ENCODE assay signal across 11 cellular contexts in genomic region chr10:100100651-100101525, GRCh38. TPM values are rescaled to one million over a fixed set of nuclear protein-coding genes. Genes with fewer than 3 reads are reported as not detected.
DNase-seq lines count a peak whose midpoint lies in the region; ATAC-seq, FAIRE-seq and TF ChIP-seq lines count a peak whose summit lies in the region.
"Had no signal": no experiment of that assay in that cellular context is flagged by ENCODE, and none has a peak within 500 bp of the region (broad histone marks: within the 10 kb centered on the region; RNA-seq: fewer than 3 reads in every experiment).

No MANE protein-coding gene starts in this region.

- H3K9me3 Mint-ChIP-seq in CD4-positive, alpha-beta T cell: no peaks in the 10 kb centered on the region
- peaks cover 0 to 7% (median 2%) of the 10 kb centered on the region in 5 donors for H3K9me3 Mint-ChIP-seq in CD8-positive, alpha-beta memory T cell

- peaks cover 54% of the 10 kb centered on the region for H3K27me3 Mint-ChIP-seq in T-helper 17 cell
- peaks cover 48% of the 10 kb centered on the region for H3K27me3 Mint-ChIP-seq in CD4-positive, alpha-beta T cell
- peaks cover 19 to 59% of the 10 kb centered on the region in 2 donors for H3K27me3 Mint-ChIP-seq in CD8-positive, alpha-beta memory T cell

- no peaks in the 10 kb centered on the region for H3K9me2 ChIP-seq in Loucy (replicated peaks; ENCODE audit: low read depth, low read length)

- DNase-seq in GM06990 (ENCODE audit: extremely low read depth, insufficient read length): no peak
- DNase-seq in K562 (ENCODE audit: extremely low read depth in 1 of 4, low spot score in 3 of 4): no peak
- peak; percentile 56 for DNase-seq in myocyte (ENCODE audit: low read depth)
- no peak for DNase-seq in T-helper 17 cell
- DNase-seq in CD4-positive, alpha-beta T cell: no peak
- no peak for DNase-seq in CD8-positive, alpha-beta memory T cell
- DNase-seq: activated T-cell treated with anti-CD3 and anti-CD28 coated beads, Interleukin-2, amount 50 U/mL, for 48 hours; NK-92 treated with Interleukin-12 subunit alpha and Interleukin-12 subunit beta, amount 100 ng/mL, for 24 hours had no signal

- H3K4me3 ChIP-seq in GM06990 (replicated peaks; ENCODE audit: low read depth, low read length) (no peak overlapping the region), Loucy (ENCODE audit: low read length, poor library complexity, severe bottlenecking) (no peak overlapping the region), K562 (no peak overlapping the region)
- H3K4me3 ChIP-seq in CD8-positive, alpha-beta memory T cell (ENCODE audit: low read length): no peak overlapping the region

- 0% methylated on average over 7 of the region's 7 CpGs for WGBS in K562 (ENCODE audit: insufficient coverage, low coverage, missing lambda C conversion rate)

- BruUV-seq in K562 (replicated peaks; lab: Mats Ljungman, UMichigan): no TSS peak

- H3F3A ChIP-seq in Loucy (ENCODE audit: low read depth): no peaks in the 10 kb centered on the region

- H3K4me1 Mint-ChIP-seq in T-helper 17 cell: no peaks in the 10 kb centered on the region
- H3K4me1 Mint-ChIP-seq in CD4-positive, alpha-beta T cell (ENCODE audit: low read depth): no peaks in the 10 kb centered on the region
- H3K4me1 Mint-ChIP-seq in CD8-positive, alpha-beta memory T cell: no peaks in the 10 kb centered on the region

- no peak overlapping the region for H3K27ac Mint-ChIP-seq in T-helper 17 cell
- H3K27ac Mint-ChIP-seq in CD4-positive, alpha-beta T cell: no peak overlapping the region
- H3K27ac Mint-ChIP-seq in CD8-positive, alpha-beta memory T cell: peak overlapping the region in 1 of 8 donors; percentile 0

- FAIRE-seq in K562 (lab: Jason Lieb, UNC): no peak

- TF ChIP-seq CTCF in GM06990 (IDR thresholded peaks at IDR 0.05; ENCODE audit: insufficient read depth, low read length, poor library complexity, severe bottlenecking) (peak; percentile 37), Loucy (conservative IDR thresholded peaks at IDR 0.05; ENCODE audit: low read length) (peak; percentile 42), K562 (IDR thresholded peaks at IDR 0.05 in 2 of 3, conservative IDR thresholded peaks at IDR 0.05 in 1 of 3; ENCODE audit: insufficient read depth in 2 of 3, low read depth in 1 of 3, low read length in 3 of 3) (peak; percentile 4 to 48 (median 20); a peak in 2 of 6 replicates)
- no peak for TF ChIP-seq CTCF in CD4-positive, alpha-beta T cell (IDR thresholded peaks at IDR 0.05)

- no peaks in the 10 kb centered on the region for H4K20me1 ChIP-seq in Loucy (ENCODE audit: insufficient read depth, low read length, poor library complexity, severe bottlenecking)
- H4K20me1 ChIP-seq in K562 (replicated peaks; ENCODE audit: control insufficient read depth, insufficient read depth, low read length): no peaks in the 10 kb centered on the region

- H3K4me1 ChIP-seq in Loucy (ENCODE audit: insufficient read depth, low read length, poor library complexity, severe bottlenecking): no peaks in the 10 kb centered on the region
- no peaks in the 10 kb centered on the region for H3K4me1 ChIP-seq in K562 (replicated peaks in 1 of 2; ENCODE audit: control insufficient read depth in 2 of 2, insufficient read depth in 2 of 2, low read length in 2 of 2)
- H3K4me1 ChIP-seq in CD8-positive, alpha-beta memory T cell (ENCODE audit: insufficient read depth, low read length): no peaks in the 10 kb centered on the region

- H3K4me3 Mint-ChIP-seq in T-helper 17 cell: no peak overlapping the region
- H3K4me3 Mint-ChIP-seq in CD4-positive, alpha-beta T cell: no peak overlapping the region
- no peak overlapping the region for H3K4me3 Mint-ChIP-seq in CD8-positive, alpha-beta memory T cell

- no peak for TF ChIP-seq POLR2A in K562 (conservative IDR thresholded peaks at IDR 0.05)

- ATAC-seq in K562 (no peak), HG03108 (IDR thresholded peaks at IDR 0.05; ENCODE audit: unreplicated experiment) (no peak), T-helper 17 cell (no peak)
- ATAC-seq in CD4-positive, alpha-beta T cell (ENCODE audit: poor library complexity): no peak

- peak; percentile 43 to 64; a peak in 3 of 4 replicates for TF ChIP-seq RAD21 in K562 (CRISPR knock-in tag; conservative IDR thresholded peaks at IDR 0.05 in 1 of 2, IDR thresholded peaks at IDR 0.05 in 1 of 2)

- H3K27me3 ChIP-seq in GM06990 (replicated peaks; ENCODE audit: control insufficient read depth, insufficient read depth, low read length) (no peaks in the 10 kb centered on the region; the same call in 1 of the 2 replicates), Loucy (ENCODE audit: insufficient read depth, low read length, poor library complexity, severe bottlenecking) (no peaks in the 10 kb centered on the region), K562 (ENCODE audit: control insufficient read depth in 2 of 2, insufficient read depth in 2 of 2, low read length in 2 of 2) (peaks cover 0 to 13% of the 10 kb centered on the region in 2 experiments; a peak in 4 of 5 replicates)
- H3K27me3 ChIP-seq in CD4-positive, alpha-beta T cell (ENCODE audit: control insufficient read depth, insufficient read depth, low read length): peaks cover 9% of the 10 kb centered on the region
- no peaks in the 10 kb centered on the region for H3K27me3 ChIP-seq in CD8-positive, alpha-beta memory T cell (ENCODE audit: insufficient read depth, low read length, poor library complexity, severe bottlenecking)

- POLR2A ChIA-PET in K562 (lab: Yijun Ruan, JAX): no interaction called here
- POLR2A ChIA-PET in CD4-positive, alpha-beta T cell (lab: Charles Lee): no interaction called here
- POLR2A ChIA-PET in CD8-positive, alpha-beta memory T cell (lab: Charles Lee): no interaction called here

- H3K4me2 ChIP-seq in Loucy (ENCODE audit: low read depth, low read length, poor library complexity, severe bottlenecking) (no peak overlapping the region), K562 (ENCODE audit: insufficient read depth, low read length) (no peak overlapping the region)

- no peaks in the 10 kb centered on the region for H3K36me3 Mint-ChIP-seq in T-helper 17 cell (ENCODE audit: low read depth)
- H3K36me3 Mint-ChIP-seq in CD4-positive, alpha-beta T cell (ENCODE audit: low read depth): no peaks in the 10 kb centered on the region
- no peaks in the 10 kb centered on the region for H3K36me3 Mint-ChIP-seq in CD8-positive, alpha-beta memory T cell

- H3K27ac ChIP-seq in K562 (ENCODE audit: extremely low read depth, low read depth, low read length): no peak overlapping the region
- H3K27ac ChIP-seq in CD4-positive, alpha-beta T cell (ENCODE audit: low read depth, low read length): no peak overlapping the region
- H3K27ac ChIP-seq in CD8-positive, alpha-beta memory T cell (ENCODE audit: low read depth, low read length): no peak overlapping the region
- H3K27ac ChIP-seq: neutrophil had no signal

- intact Hi-C loops in K562 (cut with micrococcal nuclease): no loop called here
- intact Hi-C loops in CD4-positive, alpha-beta T cell (cut with DNase I, micrococcal nuclease): no loop called here

- H3K79me2 ChIP-seq in Loucy (ENCODE audit: insufficient read depth, low read length): no peaks in the 10 kb centered on the region
- H3K79me2 ChIP-seq in K562 (ENCODE audit: control insufficient read depth, insufficient read depth, low read length): no peaks in the 10 kb centered on the region

- in situ Hi-C loops in K562 (cut with MboI): no loop called here

- TF ChIP-seq EP300 in K562 (IDR thresholded peaks at IDR 0.05; ENCODE audit: low read length): no peak

- no peak overlapping the region for H3K9ac ChIP-seq in Loucy (ENCODE audit: low read depth, low read length, poor library complexity, severe bottlenecking)
- H3K9ac ChIP-seq in K562 (ENCODE audit: insufficient read depth in 1 of 2, low read depth in 2 of 2, low read length in 2 of 2): no peak overlapping the region

- H3K36me3 ChIP-seq in GM06990 (ENCODE audit: control insufficient read depth, insufficient read depth, low read length) (no peaks in the 10 kb centered on the region), Loucy (ENCODE audit: insufficient read depth, low read length) (no peaks in the 10 kb centered on the region), K562 (ENCODE audit: control insufficient read depth, insufficient read depth, low read length) (no peaks in the 10 kb centered on the region)
- H3K36me3 ChIP-seq in CD8-positive, alpha-beta memory T cell (ENCODE audit: insufficient read depth, low read length): no peaks in the 10 kb centered on the region
- H3K36me3 ChIP-seq: neutrophil had no signal

- CTCF ChIA-PET in K562 (lab: Yijun Ruan, JAX; ENCODE audit: low intra/inter-chr PET ratio): interaction anchor here (0.6 to 0.7 kb wide), 2 partner anchors 254 to 598 kb away, joined by 3 to 5 read pairs; no protein-coding TSS in a partner anchor
- CTCF ChIA-PET in CD4-positive, alpha-beta T cell (lab: Charles Lee): no interaction called here
- CTCF ChIA-PET in CD8-positive, alpha-beta memory T cell (lab: Charles Lee): no interaction called here

- no peaks in the 10 kb centered on the region for H3K9me1 ChIP-seq in K562 (ENCODE audit: control insufficient read depth, insufficient read depth, low read length)

- no peak overlapping the region for H2AFZ ChIP-seq in Loucy (ENCODE audit: low read length)
- no peak overlapping the region for H2AFZ ChIP-seq in K562 (ENCODE audit: low read depth, low read length)

- no peaks in the 10 kb centered on the region for H3K9me3 ChIP-seq in Loucy (ENCODE audit: insufficient read depth, low read depth, low read length)
- H3K9me3 ChIP-seq in K562 (replicated peaks; ENCODE audit: control insufficient read depth, insufficient read depth, low read depth, low read length): no peaks in the 10 kb centered on the region
- no peaks in the 10 kb centered on the region for H3K9me3 ChIP-seq in T-helper 17 cell (ENCODE audit: control insufficient read depth, low read length, poor library complexity, severe bottlenecking)
- H3K9me3 ChIP-seq in CD4-positive, alpha-beta T cell (ENCODE audit: control insufficient read depth, low read length): no peaks in the 10 kb centered on the region
- H3K9me3 ChIP-seq in CD8-positive, alpha-beta memory T cell (ENCODE audit: low read length): no peaks in the 10 kb centered on the region
- H3K9me3 ChIP-seq: neutrophil had no signal

RNA-seq across cellular contexts. Expression of gene CPN1, which starts 19.2 kb away (rescaled TPM):
- total RNA-seq in K562 (2011; cell fraction: chromatin; rRNA removed; ENCODE audit: low replicate concordance): not detected in 2 replicates
- not detected in 2 replicates for total RNA-seq in K562 (2011; cell fraction: nucleolus; rRNA removed)
- not detected in 2 replicates for total RNA-seq in K562 (2011; cell fraction: nucleoplasm; rRNA removed)
- total RNA-seq in K562 (2014; rRNA removed): not detected in 2 replicates
- total RNA-seq in K562 (2014; rRNA removed; fragmentation: Illumina TruSeq; extraction: Trizol): not detected in 2 replicates
- not detected in 2 replicates for total RNA-seq in K562 (2015; rRNA removed; fragmentation: Illumina TruSeq; extraction: Trizol)
- 0.09 TPM in 1 of 2 replicates, not detected in the other for total RNA-seq in K562 (2021)
- polyA plus RNA-seq in K562 (2011; rRNA removed): not detected in 2 replicates
- not detected in 2 replicates for polyA plus RNA-seq in K562 (2011; cell fraction: cytosol; rRNA removed)
- polyA plus RNA-seq in K562 (2011; cell fraction: nucleus; rRNA removed): 0.06 TPM in 1 of 2 replicates, not detected in the other
- not detected in 2 replicates for polyA plus RNA-seq in K562 (2012)
- 0.40 TPM in 1 of 2 replicates, not detected in the other for polyA plus RNA-seq in K562 (2014; fragmentation: Illumina TruSeq; extraction: Trizol)
- under 1 TPM in 1 of 2 experiments, not detected in 1; 0.15 TPM for polyA plus RNA-seq in K562 (2014; fragmentation: Nextera tagmentation; extraction: Ambion mirVana)
- 0.17 TPM in 1 of 2 replicates, not detected in the other for polyA plus RNA-seq in K562 (2014; rRNA removed)
- not detected in 2 replicates for polyA minus RNA-seq in K562 (2011; rRNA and poly(A)+ RNA removed)
- not detected in 2 replicates for polyA minus RNA-seq in K562 (2011; cell fraction: cytosol; rRNA and poly(A)+ RNA removed)
- not detected in 2 replicates for polyA minus RNA-seq in K562 (2011; cell fraction: nucleus; rRNA and poly(A)+ RNA removed)
- not detected in 2 replicates for total RNA-seq in myocyte
- not detected for polyA plus RNA-seq in myocyte (2012)
- total RNA-seq in T-helper 17 cell: not detected
- not detected for total RNA-seq in CD4-positive, alpha-beta T cell
- total RNA-seq in CD8-positive, alpha-beta memory T cell: not detected
- polyA plus RNA-seq in CD8-positive, alpha-beta memory T cell: not detected
